Comparison of ENCODE assay signal across 11 cellular contexts in the genomic region with DNA sequence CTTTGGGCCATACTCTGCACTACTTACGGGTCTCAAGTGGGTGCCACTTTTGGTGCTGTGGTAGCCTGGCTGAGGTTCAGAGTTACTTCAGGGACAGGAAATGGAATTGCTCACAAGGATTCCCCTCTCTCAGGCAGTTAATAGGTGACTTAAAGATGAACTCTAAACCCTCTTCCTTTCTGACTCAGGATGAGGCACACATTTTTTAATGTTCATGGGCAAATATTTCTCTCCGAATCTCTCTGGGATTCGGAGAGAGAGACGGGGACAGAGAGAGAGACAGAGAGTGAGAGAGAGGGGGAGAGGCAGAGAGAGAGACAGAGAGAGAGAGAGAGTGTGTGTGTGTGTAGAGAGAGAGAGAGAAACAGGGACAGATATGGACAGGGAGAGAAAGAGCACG.
DNase-seq lines count a peak whose midpoint lies in the region; ATAC-seq, FAIRE-seq and TF ChIP-seq lines count a peak whose summit lies in the region.
"Had no signal": no experiment of that assay in that cellular context is flagged by ENCODE, and none has a peak within 500 bp of the region (broad histone marks: within the 10 kb centered on the region; RNA-seq: fewer than 3 reads in every experiment).

No MANE protein-coding gene starts in this region.

- H3K4me1 ChIP-seq in stomach, result no peaks in the 10 kb centered on the region

- H3K27me3 ChIP-seq in kidney epithelial cell (ENCODE audit: control insufficient read depth, insufficient read depth, low read length), result no peaks in the 10 kb centered on the region
- peaks cover 0 to 3% (median 0%) of the 10 kb centered on the region in 3 donors for H3K27me3 ChIP-seq in stomach

- CTCF ChIA-PET in activated CD4-positive, alpha-beta memory T cell treated with anti-CD3 and anti-CD28 coated beads, Interleukin-2, amount 10 ng/mL, durations not matched to agents 7 days and 5 days (lab: Charles Lee), result no interaction called here

- POLR2A ChIA-PET in activated CD4-positive, alpha-beta memory T cell treated with anti-CD3 and anti-CD28 coated beads, Interleukin-2, amount 10 ng/mL, durations not matched to agents 7 days and 5 days (lab: Charles Lee), result no interaction called here

- peak overlapping the region; percentile 53 for H3K27ac Mint-ChIP-seq in activated CD4-positive, alpha-beta memory T cell treated with anti-CD3 and anti-CD28 coated beads, Interleukin-2, amount 10 ng/mL, durations not matched to agents 7 days and 5 days
- H3K27ac Mint-ChIP-seq: memory B cell had no signal

- WGBS in stomach, 5 donors, result 78 to 88% (median 83%) methylated on average over 5 of the region's 5 CpGs

- no peaks in the 10 kb centered on the region for H3K9me3 Mint-ChIP-seq in activated CD4-positive, alpha-beta memory T cell treated with anti-CD3 and anti-CD28 coated beads, Interleukin-2, amount 10 ng/mL, durations not matched to agents 7 days and 5 days
- H3K9me3 Mint-ChIP-seq: memory B cell had no signal

- peaks cover 2% of the 10 kb centered on the region for H3K36me3 ChIP-seq in kidney epithelial cell (ENCODE audit: control insufficient read depth, insufficient read depth, low read length)
- peaks cover 6 to 40% (median 34%) of the 10 kb centered on the region in 4 donors for H3K36me3 ChIP-seq in stomach

- H3K27me3 Mint-ChIP-seq in activated CD4-positive, alpha-beta memory T cell treated with anti-CD3 and anti-CD28 coated beads, Interleukin-2, amount 10 ng/mL, durations not matched to agents 7 days and 5 days, result no peaks in the 10 kb centered on the region
- H3K27me3 Mint-ChIP-seq: memory B cell had no signal

- H3K36me3 Mint-ChIP-seq in activated CD4-positive, alpha-beta memory T cell treated with anti-CD3 and anti-CD28 coated beads, Interleukin-2, amount 10 ng/mL, durations not matched to agents 7 days and 5 days (ENCODE audit: low read depth), result peaks cover 52% of the 10 kb centered on the region

- intact Hi-C loops in stomach (cut with DNase I; ENCODE audit: low total_unique reads), result no loop called here

- peaks cover 25% of the 10 kb centered on the region for H3K4me1 Mint-ChIP-seq in activated CD4-positive, alpha-beta memory T cell treated with anti-CD3 and anti-CD28 coated beads, Interleukin-2, amount 10 ng/mL, durations not matched to agents 7 days and 5 days
- H3K4me1 Mint-ChIP-seq: memory B cell had no signal

- no peak overlapping the region for H3K4me3 Mint-ChIP-seq in activated CD4-positive, alpha-beta memory T cell treated with anti-CD3 and anti-CD28 coated beads, Interleukin-2, amount 10 ng/mL, durations not matched to agents 7 days and 5 days
- H3K4me3 Mint-ChIP-seq: memory B cell had no signal

- H3K27ac ChIP-seq in stomach, result no peak overlapping the region

- TF ChIP-seq CTCF in kidney epithelial cell (IDR thresholded peaks at IDR 0.05; ENCODE audit: insufficient read depth, low read length, poor library complexity, severe bottlenecking) (no peak), stomach (IDR thresholded peaks at IDR 0.05) (no peak)

- FAIRE-seq in H54 (lab: Jason Lieb, UNC), result no peak

- no peak overlapping the region for H3K4me3 ChIP-seq in kidney epithelial cell (ENCODE audit: low read depth, low read length)
- H3K4me3 ChIP-seq in stomach, result no peak overlapping the region

- H3K9me3 ChIP-seq in stomach, result no peaks in the 10 kb centered on the region

- ATAC-seq in HG03432 (IDR thresholded peaks at IDR 0.05; ENCODE audit: unreplicated experiment) (no peak), HG03159 (IDR thresholded peaks at IDR 0.05; ENCODE audit: unreplicated experiment) (no peak)

- TF ChIP-seq POLR2A in H54 (IDR thresholded peaks at IDR 0.05; ENCODE audit: low read depth, low read length), result no peak
- TF ChIP-seq POLR2A in stomach (IDR thresholded peaks at IDR 0.05), result no peak

- no peak for TF ChIP-seq EP300 in stomach (IDR thresholded peaks at IDR 0.05)

- DNase-seq in EH (ENCODE audit: low read depth), result peak; percentile 72
- DNase-seq in H54 (ENCODE audit: insufficient read length, low spot score), result peak; percentile 2
- peak; percentile 18 for DNase-seq in activated CD4-positive, alpha-beta memory T cell treated with anti-CD3 and anti-CD28 coated beads, Interleukin-2, amount 10 ng/mL, durations not matched to agents 7 days and 5 days
- peak; percentile 18 for DNase-seq in kidney epithelial cell (ENCODE audit: low read depth)
- DNase-seq in NCI-H1694 (lab: John Stamatoyannopoulos, UW), result no peak
- no peak for DNase-seq in stomach
- DNase-seq: NCI-H524, trophoblast cell had no signal

Comparison
In these comparisons a context has a peak if more than half of its experiments do, and no peak if none do; other contexts are left out.
1. DNase-seq: peak in EH (single experiment), H54 (single experiment), activated CD4-positive, alpha-beta memory T cell treated with anti-CD3 and anti-CD28 coated beads, Interleukin-2, amount 10 ng/mL, durations not matched to agents 7 days and 5 days (single experiment) and kidney epithelial cell (single experiment); none in NCI-H1694 (single experiment) and stomach (single experiment).